Comparison of ENCODE assay signal across 1 cellular context in genomic region chr2:217756375-217757107, GRCh38.
A peak's percentile ranks its signal among the peaks of the same experiment; 100 is the strongest.
TF ChIP-seq lines count a peak whose summit lies in the region.

No MANE protein-coding gene starts in this region.

TF ChIP-seq in WTC11, 78 proteins besides CTCF, POLR2A, EP300 and RAD21 (continued from another document):
- TF ChIP-seq ZNF532 (CRISPR knock-in tag; IDR thresholded peaks at IDR 0.05; ENCODE audit: borderline replicate concordance) (peak; percentile 62; the same call in 1 of the 2 replicates), RORB (CRISPR knock-in tag; IDR thresholded peaks at IDR 0.05) (no peak), ZNF423 (CRISPR knock-in tag; IDR thresholded peaks at IDR 0.05) (peak; percentile 12; the same call in 1 of the 2 replicates), TEAD1 (CRISPR knock-in tag; IDR thresholded peaks at IDR 0.05) (no peak), MYBL2 (CRISPR knock-in tag; IDR thresholded peaks at IDR 0.05) (no peak), SP1 (CRISPR knock-in tag; conservative IDR thresholded peaks at IDR 0.05) (peak; percentile 41), HMGXB4 (CRISPR knock-in tag; IDR thresholded peaks at IDR 0.05) (0 out of 2 replicates have a peak, but pooled peaks have one; percentile 74), ZSCAN18 (CRISPR knock-in tag; IDR thresholded peaks at IDR 0.05) (no peak), ETV6 (CRISPR knock-in tag; IDR thresholded peaks at IDR 0.05) (peak; percentile 48; the same call in 1 of the 2 replicates)
- TF ChIP-seq, protein P1, sequence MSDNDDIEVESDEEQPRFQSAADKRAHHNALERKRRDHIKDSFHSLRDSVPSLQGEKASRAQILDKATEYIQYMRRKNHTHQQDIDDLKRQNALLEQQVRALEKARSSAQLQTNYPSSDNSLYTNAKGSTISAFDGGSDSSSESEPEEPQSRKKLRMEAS (CRISPR knock-in tag; IDR thresholded peaks at IDR 0.05) = peak; percentile 84; the same call in 1 of the 2 replicates
- TF ChIP-seq, protein P2, sequence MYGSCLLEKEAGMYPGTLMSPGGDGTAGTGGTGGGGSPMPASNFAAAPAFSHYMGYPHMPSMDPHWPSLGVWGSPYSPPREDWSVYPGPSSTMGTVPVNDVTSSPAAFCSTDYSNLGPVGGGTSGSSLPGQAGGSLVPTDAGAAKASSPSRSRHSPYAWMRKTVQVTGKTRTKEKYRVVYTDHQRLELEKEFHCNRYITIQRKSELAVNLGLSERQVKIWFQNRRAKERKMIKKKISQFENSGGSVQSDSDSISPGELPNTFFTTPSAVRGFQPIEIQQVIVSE (CRISPR knock-in tag; IDR thresholded peaks at IDR 0.05; ENCODE audit: borderline replicate concordance) = no peak
